In genomic region chr5:72465601-72466563, GRCh38 we compare ENCODE assay signal across 10 cellular contexts. TPM values are rescaled to one million over a fixed set of nuclear protein-coding genes. Genes with fewer than 3 reads are reported as not detected.
DNase-seq lines count a peak whose midpoint lies in the region; ATAC-seq and TF ChIP-seq lines count a peak whose summit lies in the region.
"Had no signal": no experiment of that assay in that cellular context is flagged by ENCODE, and none has a peak within 500 bp of the region (broad histone marks: within the 10 kb centered on the region; RNA-seq: fewer than 3 reads in every experiment).

No MANE protein-coding gene starts in this region.

- in situ Hi-C loops in mammary epithelial cell (cut with MboI; ENCODE audit: low sequenced_read_pairs in 2 of 2) = no loop called here

- no peak overlapping the region for H3K4me2 ChIP-seq in mammary epithelial cell (ENCODE audit: insufficient read depth, low read depth, low read length)

- peak; percentile 64 for DNase-seq in ELR (ENCODE audit: low read depth)
- DNase-seq in mammary epithelial cell = peak; percentile 58
- no peak for DNase-seq in HK-2 (ENCODE audit: unreplicated experiment)
- DNase-seq in dorsolateral prefrontal cortex = no peak
- DNase-seq in NCI-H510A treated with DMSO at 0.1 percent for 48 hours (lab: John Stamatoyannopoulos, UW) = no peak
- no peak for DNase-seq in NCI-H187 treated with DMSO at 0.1 percent for 48 hours (lab: John Stamatoyannopoulos, UW)

- CTCF ChIA-PET in mammary epithelial cell (lab: Charles Lee; ENCODE audit: low non-redundant PET) = no interaction called here

- no TSS peak for BruUV-seq in mammary epithelial cell (replicated peaks; lab: Mats Ljungman, UMichigan)

- H3K79me2 ChIP-seq in mammary epithelial cell (ENCODE audit: insufficient read depth, low read length) = no peaks in the 10 kb centered on the region

- H3K9ac ChIP-seq in mammary epithelial cell (ENCODE audit: insufficient read depth, low read length) = no peak overlapping the region

- H2AFZ ChIP-seq in mammary epithelial cell (ENCODE audit: low read depth, low read length) = peak overlapping the region; percentile 23

- H3K27me3 ChIP-seq in mammary epithelial cell (ENCODE audit: insufficient read depth, low read length) (no peaks in the 10 kb centered on the region), dorsolateral prefrontal cortex (no peaks in the 10 kb centered on the region)
- H3K27me3 ChIP-seq: cardiac muscle cell had no signal

- H4K20me1 ChIP-seq in mammary epithelial cell (ENCODE audit: insufficient read depth, low read length) = no peaks in the 10 kb centered on the region

- H3K4me3 ChIP-seq in mammary epithelial cell (replicated peaks in 1 of 3; ENCODE audit: insufficient read depth in 1 of 3, low read depth in 2 of 3, low read length in 3 of 3) (no peak overlapping the region), dorsolateral prefrontal cortex (no peak overlapping the region)
- H3K4me3 ChIP-seq: cardiac muscle cell had no signal

- H3K27ac ChIP-seq in mammary epithelial cell (ENCODE audit: insufficient read depth, low read depth, low read length) (no peak overlapping the region), dorsolateral prefrontal cortex (peak overlapping the region in 5 of 59 donors; percentile 8 to 29 (median 12))
- H3K27ac ChIP-seq: cardiac muscle cell, HL-60 had no signal

- H3K36me3 ChIP-seq in mammary epithelial cell (ENCODE audit: insufficient read depth, low read length) = no peaks in the 10 kb centered on the region
- H3K36me3 ChIP-seq: cardiac muscle cell had no signal

- no peaks in the 10 kb centered on the region for H3K9me3 ChIP-seq in mammary epithelial cell (replicated peaks; ENCODE audit: insufficient read depth, low read length)

- TF ChIP-seq CTCF in mammary epithelial cell (conservative IDR thresholded peaks at IDR 0.05 in 1 of 2, IDR thresholded peaks at IDR 0.05 in 1 of 2; ENCODE audit: extremely low read depth in 1 of 2, insufficient read depth in 1 of 2, low read depth in 1 of 2, low read length in 2 of 2) (no peak), dorsolateral prefrontal cortex (IDR thresholded peaks at IDR 0.05 in 54 of 56, conservative IDR thresholded peaks at IDR 0.05 in 2 of 56; ENCODE audit: low read depth in 1 of 56, partially characterized antibody in 56 of 56) (no peak)

- H3K4me1 ChIP-seq in mammary epithelial cell (ENCODE audit: insufficient read depth, low read length) = peaks cover 50% of the 10 kb centered on the region

- dilution Hi-C loops in mammary epithelial cell (cut with HindIII; ENCODE audit: low sequenced_read_pairs) = no loop called here

- WGBS in mammary epithelial cell (ENCODE audit: low coverage, missing lambda C conversion rate) = 81% methylated on average over 10 of the region's 10 CpGs

- intact Hi-C loops in mammary epithelial cell (cut with micrococcal nuclease) = no loop called here
- intact Hi-C loops in dorsolateral prefrontal cortex (cut with DNase I) = no loop called here

- peak; percentile 61 for ATAC-seq in GM19397 (IDR thresholded peaks at IDR 0.05; ENCODE audit: unreplicated experiment)
- ATAC-seq in HG03354 (IDR thresholded peaks at IDR 0.05; ENCODE audit: poor library complexity, severe bottlenecking, unreplicated experiment) = peak; percentile 78

RNA-seq across cellular contexts. Expression of gene ZNF366, which starts 41.3 kb away (rescaled TPM):
- total RNA-seq in mammary epithelial cell (not detected), dorsolateral prefrontal cortex (10 to 100 TPM in 1 of 120 experiments, 1 to 10 TPM in 118, under 1 TPM in 1; 0.42 to 10.1 (median 3.9) TPM)
- not detected for polyA plus RNA-seq in mammary epithelial cell
- not detected for polyA minus RNA-seq in mammary epithelial cell
- total RNA-seq: cardiac muscle cell had no signal
- polyA plus RNA-seq: cardiac muscle cell had no signal

Comparison
In these comparisons a context has a peak if more than half of its experiments do, and no peak if none do; other contexts are left out.
1. DNase-seq: peak in ELR (single experiment) and mammary epithelial cell (single experiment); none in HK-2 (single experiment), dorsolateral prefrontal cortex (0 of 10), NCI-H510A treated with DMSO at 0.1 percent for 48 hours (single experiment) and NCI-H187 treated with DMSO at 0.1 percent for 48 hours (single experiment).